In the genomic region with DNA sequence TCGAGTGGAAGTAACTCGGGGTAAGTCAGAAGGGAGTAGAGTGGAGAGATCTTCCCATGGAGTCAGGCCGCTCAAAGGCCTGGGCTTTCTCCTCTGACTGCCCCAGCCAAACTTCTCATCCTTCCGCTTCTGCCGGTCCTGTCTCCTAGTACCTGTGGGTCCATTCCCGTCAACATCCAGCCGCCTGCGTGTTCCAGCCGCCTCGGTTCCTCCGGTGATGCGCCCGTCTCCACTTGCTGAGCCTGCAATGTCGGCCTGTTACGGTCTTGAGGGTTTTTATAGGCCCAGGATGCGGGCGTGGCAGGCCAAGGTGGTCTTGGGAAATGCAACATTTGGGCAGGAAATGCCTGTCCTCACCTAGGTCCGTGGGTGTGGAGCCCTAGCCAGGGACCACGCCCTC, we compare ENCODE assay signal across 1 cellular context.
TF ChIP-seq lines count a peak whose summit lies in the region.

No MANE protein-coding gene starts in this region.

TF ChIP-seq in IMR-90, 13 proteins besides CTCF, POLR2A, EP300 and RAD21:
- TF ChIP-seq, protein P1, sequence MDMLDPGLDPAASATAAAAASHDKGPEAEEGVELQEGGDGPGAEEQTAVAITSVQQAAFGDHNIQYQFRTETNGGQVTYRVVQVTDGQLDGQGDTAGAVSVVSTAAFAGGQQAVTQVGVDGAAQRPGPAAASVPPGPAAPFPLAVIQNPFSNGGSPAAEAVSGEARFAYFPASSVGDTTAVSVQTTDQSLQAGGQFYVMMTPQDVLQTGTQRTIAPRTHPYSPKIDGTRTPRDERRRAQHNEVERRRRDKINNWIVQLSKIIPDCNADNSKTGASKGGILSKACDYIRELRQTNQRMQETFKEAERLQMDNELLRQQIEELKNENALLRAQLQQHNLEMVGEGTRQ (IDR thresholded peaks at IDR 0.05; ENCODE audit: low read depth, low read length): no peak
- TF ChIP-seq NFE2L2 (IDR thresholded peaks at IDR 0.05; ENCODE audit: low read depth, low read length) (no peak), CHD1 (IDR thresholded peaks at IDR 0.05; ENCODE audit: low read depth, low read length) (no peak), RFX5 (IDR thresholded peaks at IDR 0.05; ENCODE audit: low read depth, low read length) (no peak), ELK1 (IDR thresholded peaks at IDR 0.05; ENCODE audit: borderline replicate concordance, low read depth, low read length) (no peak), MAFK (IDR thresholded peaks at IDR 0.05; ENCODE audit: low read depth, low read length) (no peak), SMC3 (IDR thresholded peaks at IDR 0.05; ENCODE audit: low read depth, low read length) (no peak), CEBPB (IDR thresholded peaks at IDR 0.05; ENCODE audit: low read depth, low read length) (no peak), FOS (IDR thresholded peaks at IDR 0.05; ENCODE audit: low read depth, low read length) (no peak)
